24 cellular contexts compared by ENCODE assay signal in the genomic region with DNA sequence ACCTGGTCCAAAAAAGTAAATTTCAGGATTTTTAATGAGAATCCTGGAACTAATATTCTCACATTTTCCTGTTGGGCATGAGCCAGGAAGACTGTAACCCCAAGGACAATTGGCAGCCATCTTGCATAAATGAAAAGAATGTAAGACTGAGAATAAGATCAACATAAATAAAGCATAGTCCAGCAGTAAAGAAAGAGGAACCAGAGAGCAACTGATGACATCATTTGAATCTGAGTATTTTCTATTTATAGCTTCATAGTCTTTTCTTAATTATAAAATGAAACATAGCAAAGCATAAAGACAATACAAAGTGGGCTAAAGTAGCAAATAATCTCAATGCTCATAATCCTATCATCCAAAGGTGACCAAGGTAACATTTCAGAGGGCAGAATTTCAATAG.
"Had no signal": no experiment of that assay in that cellular context is flagged by ENCODE, and none has a peak within 500 bp of the region (broad histone marks: within the 10 kb centered on the region; RNA-seq: fewer than 3 reads in every experiment).

No MANE protein-coding gene starts in this region.

- H3K4me1 ChIP-seq: pancreas, transverse colon had no signal

- H3K4me3 Mint-ChIP-seq: activated B cell treated with CpG ODN at 0.5 μM for 24 hours; activated CD4-positive, alpha-beta T cell treated with anti-CD3 and anti-CD28 coated beads for 36 hours; activated naive CD4-positive, alpha-beta T cell treated with anti-CD3 and anti-CD28 coated beads for 36 hours; activated naive CD8-positive, alpha-beta T cell treated with anti-CD3 and anti-CD28 coated beads, Interleukin-2, amount 10 ng/mL, durations not matched to agents 7 days and 5 days; nephron progenitor cell had no signal

- H3K27ac Mint-ChIP-seq: activated B cell treated with CpG ODN at 0.5 μM for 24 hours; activated CD4-positive, alpha-beta T cell treated with anti-CD3 and anti-CD28 coated beads for 36 hours; activated naive CD4-positive, alpha-beta T cell treated with anti-CD3 and anti-CD28 coated beads for 36 hours; activated naive CD8-positive, alpha-beta T cell treated with anti-CD3 and anti-CD28 coated beads, Interleukin-2, amount 10 ng/mL, durations not matched to agents 7 days and 5 days; nephron progenitor cell had no signal

- H3K36me3 Mint-ChIP-seq: activated naive CD8-positive, alpha-beta T cell treated with anti-CD3 and anti-CD28 coated beads, Interleukin-2, amount 10 ng/mL, durations not matched to agents 7 days and 5 days had no signal

- H3K4me3 ChIP-seq: coronary artery, esophagus muscularis mucosa, gastrocnemius medialis, heart left ventricle, pancreas, stomach, transverse colon had no signal

- H3K9me3 Mint-ChIP-seq: activated B cell treated with CpG ODN at 0.5 μM for 24 hours; activated naive CD4-positive, alpha-beta T cell treated with anti-CD3 and anti-CD28 coated beads for 36 hours; activated naive CD8-positive, alpha-beta T cell treated with anti-CD3 and anti-CD28 coated beads, Interleukin-2, amount 10 ng/mL, durations not matched to agents 7 days and 5 days; nephron progenitor cell had no signal

- H3K9me3 ChIP-seq: esophagus muscularis mucosa, gastrocnemius medialis, pancreas, stomach, transverse colon had no signal

- H3K4me1 Mint-ChIP-seq: activated CD4-positive, alpha-beta T cell treated with anti-CD3 and anti-CD28 coated beads for 36 hours; activated naive CD8-positive, alpha-beta T cell treated with anti-CD3 and anti-CD28 coated beads, Interleukin-2, amount 10 ng/mL, durations not matched to agents 7 days and 5 days; nephron progenitor cell had no signal

- H3K27me3 Mint-ChIP-seq: activated B cell treated with CpG ODN at 0.5 μM for 24 hours; activated CD4-positive, alpha-beta T cell treated with anti-CD3 and anti-CD28 coated beads for 36 hours had no signal

- DNase-seq: activated B cell treated with CpG ODN at 0.5 μM for 24 hours; activated CD4-positive, alpha-beta T cell treated with anti-CD3 and anti-CD28 coated beads for 36 hours; activated CD4-positive, alpha-beta T cell treated with anti-CD3 and anti-CD28 coated beads, Interleukin-2, amount 50 U/mL, for 4 hours; activated CD8-positive, alpha-beta memory T cell treated with anti-CD3 and anti-CD28 coated beads for 24 hours; activated CD8-positive, alpha-beta memory T cell treated with anti-CD3 and anti-CD28 coated beads, Interleukin-2, amount 50 U/mL, for 48 hours; activated naive CD4-positive, alpha-beta T cell treated with anti-CD3 and anti-CD28 coated beads for 36 hours; activated naive CD8-positive, alpha-beta T cell treated with anti-CD3 and anti-CD28 coated beads, Interleukin-2, amount 10 ng/mL, durations not matched to agents 7 days and 5 days; activated T-cell treated with anti-CD3 and anti-CD28 coated beads, Interleukin-2, amount 50 U/mL, for 48 hours; amniotic stem cell; cerebellar nuclear complex; gastrocnemius medialis; heart left ventricle; nephron progenitor cell; pancreas; right cardiac atrium; stimulated activated CD4-positive, alpha-beta T cell treated with anti-CD3 and anti-CD28 coated beads, Interleukin-12 subunit alpha, Interleukin-12 subunit beta, amount 100 ng/mL, for 4 hours; stomach; T-helper 9 cell; transverse colon had no signal

- FAIRE-seq: bronchial epithelial cell, islet of Langerhans, pancreas, urothelium cell line had no signal

- ATAC-seq: activated CD4-positive, alpha-beta T cell treated with anti-CD3 and anti-CD28 coated beads for 36 hours; gastrocnemius medialis; pancreas; right cardiac atrium had no signal

- H3K27ac ChIP-seq: coronary artery, esophagus muscularis mucosa, gastrocnemius medialis, heart left ventricle, pancreas, stomach, transverse colon had no signal

- H3K36me3 ChIP-seq: esophagus muscularis mucosa, gastrocnemius medialis, heart left ventricle, pancreas, stomach, transverse colon had no signal
